Comparison of ENCODE assay signal across 24 cellular contexts in genomic region chr5:174454464-174454863, GRCh38.
A peak's percentile ranks its signal among the peaks of the same experiment; 100 is the strongest.
DNase-seq lines count a peak whose midpoint lies in the region; ATAC-seq and TF ChIP-seq lines count a peak whose summit lies in the region.
"Had no signal": no experiment of that assay in that cellular context is flagged by ENCODE, and none has a peak within 500 bp of the region (broad histone marks: within the 10 kb centered on the region; RNA-seq: fewer than 3 reads in every experiment).

No MANE protein-coding gene starts in this region.

- TF ChIP-seq CTCF in Loucy (conservative IDR thresholded peaks at IDR 0.05; ENCODE audit: low read length) = no peak
- TF ChIP-seq CTCF in ascending aorta (IDR thresholded peaks at IDR 0.05) = no peak

- peaks cover 2% of the 10 kb centered on the region for H3K27me3 Mint-ChIP-seq in activated naive CD4-positive, alpha-beta T cell treated with anti-CD3 and anti-CD28 coated beads, Interleukin-2, amount 10 ng/mL, durations not matched to agents 7 days and 5 days
- no peaks in the 10 kb centered on the region for H3K27me3 Mint-ChIP-seq in activated CD4-positive, alpha-beta memory T cell treated with anti-CD3 and anti-CD28 coated beads, Interleukin-2, amount 10 ng/mL, durations not matched to agents 7 days and 5 days
- H3K27me3 Mint-ChIP-seq in natural killer cell treated with Interleukin-12 subunit alpha and Interleukin-12 subunit beta and Interleukin-15 and Interleukin-18, amount 100 ng/mL, for 72 hours = no peaks in the 10 kb centered on the region
- H3K27me3 Mint-ChIP-seq: activated T-cell treated with anti-CD3 and anti-CD28 coated beads, Interleukin-2, amount 50 U/mL, for 24 hours had no signal

- no peak overlapping the region for H3K27ac ChIP-seq in ascending aorta
- H3K27ac ChIP-seq: brain microvascular endothelial cell, C4-2B, coronary artery had no signal

- peaks cover 6% of the 10 kb centered on the region; the same call in 1 of the 2 replicates for H3F3A ChIP-seq in Loucy (ENCODE audit: low read depth)

- H2AFZ ChIP-seq in Loucy (ENCODE audit: low read length) = no peak overlapping the region

- H3K36me3 ChIP-seq in Loucy (ENCODE audit: insufficient read depth, low read length) (no peaks in the 10 kb centered on the region), ascending aorta (no peaks in the 10 kb centered on the region)
- H3K36me3 ChIP-seq: brain microvascular endothelial cell had no signal

- H3K4me1 Mint-ChIP-seq in activated naive CD4-positive, alpha-beta T cell treated with anti-CD3 and anti-CD28 coated beads, Interleukin-2, amount 10 ng/mL, durations not matched to agents 7 days and 5 days = peaks cover 20% of the 10 kb centered on the region
- H3K4me1 Mint-ChIP-seq in activated CD4-positive, alpha-beta memory T cell treated with anti-CD3 and anti-CD28 coated beads, Interleukin-2, amount 10 ng/mL, durations not matched to agents 7 days and 5 days = peaks cover 18% of the 10 kb centered on the region
- peaks cover 14 to 16% of the 10 kb centered on the region in 2 donors for H3K4me1 Mint-ChIP-seq in natural killer cell treated with Interleukin-12 subunit alpha and Interleukin-12 subunit beta and Interleukin-15 and Interleukin-18, amount 100 ng/mL, for 72 hours (ENCODE audit: low read depth in 2 of 2)
- H3K4me1 Mint-ChIP-seq: stimulated activated effector memory CD8-positive, alpha-beta T cell treated with anti-CD3 and anti-CD28 coated beads, Interleukin-12 subunit alpha, Interleukin-12 subunit beta, amount 100 ng/mL, for 72 hours had no signal

- CTCF ChIA-PET in activated naive CD4-positive, alpha-beta T cell treated with anti-CD3 and anti-CD28 coated beads, Interleukin-2, amount 10 ng/mL, durations not matched to agents 7 days and 5 days (lab: Charles Lee) = no interaction called here
- CTCF ChIA-PET in activated CD4-positive, alpha-beta memory T cell treated with anti-CD3 and anti-CD28 coated beads, Interleukin-2, amount 10 ng/mL, durations not matched to agents 7 days and 5 days (lab: Charles Lee) = interaction anchor here (0.7 kb wide), 1 partner anchor 178 kb away, joined by 3 read pairs; no protein-coding TSS in a partner anchor

- H3K4me2 ChIP-seq in Loucy (ENCODE audit: low read depth, low read length, poor library complexity, severe bottlenecking) = peak overlapping the region; percentile 91

- H3K9me3 Mint-ChIP-seq in activated naive CD4-positive, alpha-beta T cell treated with anti-CD3 and anti-CD28 coated beads, Interleukin-2, amount 10 ng/mL, durations not matched to agents 7 days and 5 days = peaks cover 2% of the 10 kb centered on the region
- H3K9me3 Mint-ChIP-seq in activated CD4-positive, alpha-beta memory T cell treated with anti-CD3 and anti-CD28 coated beads, Interleukin-2, amount 10 ng/mL, durations not matched to agents 7 days and 5 days = no peaks in the 10 kb centered on the region
- peaks cover 4% of the 10 kb centered on the region for H3K9me3 Mint-ChIP-seq in natural killer cell treated with Interleukin-12 subunit alpha and Interleukin-12 subunit beta and Interleukin-15 and Interleukin-18, amount 100 ng/mL, for 72 hours
- H3K9me3 Mint-ChIP-seq: activated T-cell treated with anti-CD3 and anti-CD28 coated beads, Interleukin-2, amount 50 U/mL, for 24 hours had no signal

- peak overlapping the region; percentile 88 for H3K9ac ChIP-seq in Loucy (ENCODE audit: low read depth, low read length, poor library complexity, severe bottlenecking)

- peaks cover 37% of the 10 kb centered on the region for H3K79me2 ChIP-seq in Loucy (ENCODE audit: insufficient read depth, low read length)

- no peaks in the 10 kb centered on the region for H4K20me1 ChIP-seq in Loucy (ENCODE audit: insufficient read depth, low read length, poor library complexity, severe bottlenecking)

- intact Hi-C loops in ascending aorta (cut with DNase I) = no loop called here

- peak; percentile 46 for DNase-seq in activated naive CD4-positive, alpha-beta T cell treated with anti-CD3 and anti-CD28 coated beads, Interleukin-2, amount 10 ng/mL, durations not matched to agents 7 days and 5 days
- DNase-seq in activated naive CD4-positive, alpha-beta T cell treated with Interleukin-2 at 50 U/mL for 16 hours = no peak
- peak; percentile 21 for DNase-seq in activated CD4-positive, alpha-beta memory T cell treated with anti-CD3 and anti-CD28 coated beads, Interleukin-2, amount 10 ng/mL, durations not matched to agents 7 days and 5 days
- no peak for DNase-seq in natural killer cell treated with Interleukin-12 subunit alpha and Interleukin-12 subunit beta and Interleukin-15 and Interleukin-18, amount 100 ng/mL, for 72 hours (ENCODE audit: low spot score)
- no peak for DNase-seq in NCI-H446 (lab: John Stamatoyannopoulos, UW)
- DNase-seq in ascending aorta (ENCODE audit: low spot score in 2 of 2) = no peak
- DNase-seq: activated T-cell treated with anti-CD3 and anti-CD28 coated beads, Interleukin-2, amount 50 U/mL, for 24 hours; brain microvascular endothelial cell; DMS53; GF-D8; H9; kidney glomerular epithelial cell; MV-4-11; NCI-H1930; NCI-H748 treated with DMSO at 0.1 percent for 48 hours; stimulated activated CD4-positive, alpha-beta T cell treated with anti-CD3 and anti-CD28 coated beads, Interleukin-2, amount 100 ng/mL, for 24 hours; SW 1271 had no signal

- POLR2A ChIA-PET in activated CD4-positive, alpha-beta memory T cell treated with anti-CD3 and anti-CD28 coated beads, Interleukin-2, amount 10 ng/mL, durations not matched to agents 7 days and 5 days (lab: Charles Lee) = no interaction called here

- ATAC-seq in natural killer cell treated with Interleukin-12 subunit alpha and Interleukin-12 subunit beta and Interleukin-15 and Interleukin-18, amount 100 ng/mL, for 72 hours = peak in 1 of 2 donors; percentile 57
- no peak for ATAC-seq in HG02623 (IDR thresholded peaks at IDR 0.05; ENCODE audit: unreplicated experiment)
- ATAC-seq: K562; stimulated activated effector memory CD8-positive, alpha-beta T cell treated with anti-CD3 and anti-CD28 coated beads, Interleukin-12 subunit alpha, Interleukin-12 subunit beta, amount 100 ng/mL, for 72 hours had no signal

- H3K4me1 ChIP-seq in Loucy (ENCODE audit: insufficient read depth, low read length, poor library complexity, severe bottlenecking) = peaks cover 26% of the 10 kb centered on the region
- no peaks in the 10 kb centered on the region for H3K4me1 ChIP-seq in ascending aorta

- H3K4me3 ChIP-seq in Loucy (ENCODE audit: low read length, poor library complexity, severe bottlenecking) = peak overlapping the region; percentile 85
- no peak overlapping the region for H3K4me3 ChIP-seq in ascending aorta
- H3K4me3 ChIP-seq: coronary artery, K562, lung had no signal

- H3K27ac Mint-ChIP-seq in activated naive CD4-positive, alpha-beta T cell treated with anti-CD3 and anti-CD28 coated beads, Interleukin-2, amount 10 ng/mL, durations not matched to agents 7 days and 5 days = peak overlapping the region; percentile 73
- H3K27ac Mint-ChIP-seq in activated CD4-positive, alpha-beta memory T cell treated with anti-CD3 and anti-CD28 coated beads, Interleukin-2, amount 10 ng/mL, durations not matched to agents 7 days and 5 days = peak overlapping the region; percentile 73
- H3K27ac Mint-ChIP-seq in natural killer cell treated with Interleukin-12 subunit alpha and Interleukin-12 subunit beta and Interleukin-15 and Interleukin-18, amount 100 ng/mL, for 72 hours = peak overlapping the region in 1 of 2 donors; percentile 3
- H3K27ac Mint-ChIP-seq: H9; stimulated activated effector memory CD8-positive, alpha-beta T cell treated with anti-CD3 and anti-CD28 coated beads, Interleukin-12 subunit alpha, Interleukin-12 subunit beta, amount 100 ng/mL, for 72 hours had no signal

- H3K36me3 Mint-ChIP-seq in activated naive CD4-positive, alpha-beta T cell treated with anti-CD3 and anti-CD28 coated beads, Interleukin-2, amount 10 ng/mL, durations not matched to agents 7 days and 5 days = no peaks in the 10 kb centered on the region
- no peaks in the 10 kb centered on the region for H3K36me3 Mint-ChIP-seq in activated CD4-positive, alpha-beta memory T cell treated with anti-CD3 and anti-CD28 coated beads, Interleukin-2, amount 10 ng/mL, durations not matched to agents 7 days and 5 days (ENCODE audit: low read depth)
- H3K36me3 Mint-ChIP-seq in natural killer cell treated with Interleukin-12 subunit alpha and Interleukin-12 subunit beta and Interleukin-15 and Interleukin-18, amount 100 ng/mL, for 72 hours = no peaks in the 10 kb centered on the region
- H3K36me3 Mint-ChIP-seq: stimulated activated effector memory CD8-positive, alpha-beta T cell treated with anti-CD3 and anti-CD28 coated beads, Interleukin-12 subunit alpha, Interleukin-12 subunit beta, amount 100 ng/mL, for 72 hours had no signal

- H3K9me3 ChIP-seq in Loucy (ENCODE audit: insufficient read depth, low read depth, low read length) = 0 out of 2 replicates have a peak, but pooled peaks cover 8% of the 10 kb centered on the region
- no peaks in the 10 kb centered on the region for H3K9me3 ChIP-seq in ascending aorta

- H3K27me3 ChIP-seq in Loucy (ENCODE audit: insufficient read depth, low read length, poor library complexity, severe bottlenecking) (no peaks in the 10 kb centered on the region), ascending aorta (no peaks in the 10 kb centered on the region)
- H3K27me3 ChIP-seq: brain microvascular endothelial cell had no signal

- no peaks in the 10 kb centered on the region for H3K9me2 ChIP-seq in Loucy (replicated peaks; ENCODE audit: low read depth, low read length)

- H3K4me3 Mint-ChIP-seq in activated naive CD4-positive, alpha-beta T cell treated with anti-CD3 and anti-CD28 coated beads, Interleukin-2, amount 10 ng/mL, durations not matched to agents 7 days and 5 days = peak overlapping the region; percentile 19
- peak overlapping the region; percentile 59 for H3K4me3 Mint-ChIP-seq in activated CD4-positive, alpha-beta memory T cell treated with anti-CD3 and anti-CD28 coated beads, Interleukin-2, amount 10 ng/mL, durations not matched to agents 7 days and 5 days
- H3K4me3 Mint-ChIP-seq in natural killer cell treated with Interleukin-12 subunit alpha and Interleukin-12 subunit beta and Interleukin-15 and Interleukin-18, amount 100 ng/mL, for 72 hours = peak overlapping the region; percentile 49
- H3K4me3 Mint-ChIP-seq: H9; stimulated activated effector memory CD8-positive, alpha-beta T cell treated with anti-CD3 and anti-CD28 coated beads, Interleukin-12 subunit alpha, Interleukin-12 subunit beta, amount 100 ng/mL, for 72 hours had no signal

Comparison
In these comparisons a context has a peak if more than half of its experiments do, and no peak if none do; other contexts are left out.
1. DNase-seq: peak in activated naive CD4-positive, alpha-beta T cell treated with anti-CD3 and anti-CD28 coated beads, Interleukin-2, amount 10 ng/mL, durations not matched to agents 7 days and 5 days (single experiment) and activated CD4-positive, alpha-beta memory T cell treated with anti-CD3 and anti-CD28 coated beads, Interleukin-2, amount 10 ng/mL, durations not matched to agents 7 days and 5 days (single experiment); none in activated naive CD4-positive, alpha-beta T cell treated with Interleukin-2 at 50 U/mL for 16 hours (single experiment), natural killer cell treated with Interleukin-12 subunit alpha and Interleukin-12 subunit beta and Interleukin-15 and Interleukin-18, amount 100 ng/mL, for 72 hours (single experiment), NCI-H446 (0 of 2) and ascending aorta (0 of 2).
2. Peak in every context shown above with its lines, with median percentiles within 50 percentile points of each other: H3K4me3 Mint-ChIP-seq.